ENCODE assay signal across 1 cellular context in genomic region chr4:138562544-138562961, GRCh38.
TF ChIP-seq lines count a peak whose summit lies in the region.

No MANE protein-coding gene starts in this region.

TF ChIP-seq in GM12878, 131 proteins besides CTCF, POLR2A, EP300 and RAD21 (continued from another document):
- no peak for TF ChIP-seq ELK1 (IDR thresholded peaks at IDR 0.05; ENCODE audit: low read depth, low read length)
- TF ChIP-seq GABPA (IDR thresholded peaks at IDR 0.05; ENCODE audit: low read depth) = no peak
- TF ChIP-seq MTA2 (IDR thresholded peaks at IDR 0.05; ENCODE audit: low read depth) = no peak
- no peak for TF ChIP-seq RB1 (IDR thresholded peaks at IDR 0.05; ENCODE audit: borderline replicate concordance)
- TF ChIP-seq CREB1 (IDR thresholded peaks at IDR 0.05; ENCODE audit: low read depth) = no peak
- TF ChIP-seq ASH2L (IDR thresholded peaks at IDR 0.05; ENCODE audit: borderline replicate concordance, low read depth) = no peak
- no peak for TF ChIP-seq NFYA (IDR thresholded peaks at IDR 0.05; ENCODE audit: borderline replicate concordance, low read depth, low read length)
- no peak for TF ChIP-seq SMARCA5 (IDR thresholded peaks at IDR 0.05)
- no peak for TF ChIP-seq NR2F1 (conservative IDR thresholded peaks at IDR 0.05)
- TF ChIP-seq RELA (IDR thresholded peaks at IDR 0.05; ENCODE audit: borderline replicate concordance, partially characterized antibody) = no peak
- TF ChIP-seq ZBTB4 (CRISPR knock-in tag; IDR thresholded peaks at IDR 0.05) = no peak
- TF ChIP-seq GATAD2B (conservative IDR thresholded peaks at IDR 0.05; ENCODE audit: low read depth) = no peak
- no peak for TF ChIP-seq CBFB (IDR thresholded peaks at IDR 0.05; ENCODE audit: low read depth)
- TF ChIP-seq ZSCAN29 (IDR thresholded peaks at IDR 0.05) = no peak
- no peak for TF ChIP-seq E2F4 (IDR thresholded peaks at IDR 0.05; ENCODE audit: low read depth, low read length)
- no peak for TF ChIP-seq CHD2 (IDR thresholded peaks at IDR 0.05; ENCODE audit: borderline replicate concordance, low read depth, low read length)
- no peak for TF ChIP-seq HCFC1 (IDR thresholded peaks at IDR 0.05; ENCODE audit: low read length)
- no peak for TF ChIP-seq STAT1 (conservative IDR thresholded peaks at IDR 0.05)
- no peak for TF ChIP-seq CUX1 (IDR thresholded peaks at IDR 0.05; ENCODE audit: insufficient replicate concordance, low read depth, low read length)
- no peak for TF ChIP-seq MTA3 (IDR thresholded peaks at IDR 0.05; ENCODE audit: borderline replicate concordance, low read length)
- peak; percentile 44 for TF ChIP-seq MEF2B (IDR thresholded peaks at IDR 0.05; ENCODE audit: partially characterized antibody, poor library complexity, severe bottlenecking)
- no peak for TF ChIP-seq SKIL (IDR thresholded peaks at IDR 0.05; ENCODE audit: low read depth, poor library complexity, severe bottlenecking)
- TF ChIP-seq SREBF2 (IDR thresholded peaks at IDR 0.05; ENCODE audit: low read length) = no peak
- no peak for TF ChIP-seq TCF3 (IDR thresholded peaks at IDR 0.05; ENCODE audit: borderline replicate concordance, insufficient read depth, low read depth, low read length)
- TF ChIP-seq ATF2 (IDR thresholded peaks at IDR 0.05; ENCODE audit: low read length) = peak; percentile 71
- TF ChIP-seq IKZF2 (IDR thresholded peaks at IDR 0.05) = peak in 1 of 2 experiments; percentile 24; a peak in 1 of 4 replicates
- TF ChIP-seq E2F8 (IDR thresholded peaks at IDR 0.05; ENCODE audit: low read depth, partially characterized antibody) = no peak
- no peak for TF ChIP-seq MLLT1 (IDR thresholded peaks at IDR 0.05)
- no peak for TF ChIP-seq SMAD1 (IDR thresholded peaks at IDR 0.05; ENCODE audit: low read depth, partially characterized antibody)
- TF ChIP-seq CHD1 (IDR thresholded peaks at IDR 0.05; ENCODE audit: low read depth, low read length) = no peak
- TF ChIP-seq PML (IDR thresholded peaks at IDR 0.05; ENCODE audit: low read length) = no peak
- TF ChIP-seq RFX5 (IDR thresholded peaks at IDR 0.05; ENCODE audit: low read depth, low read length) = no peak
- no peak for TF ChIP-seq BCL3 (IDR thresholded peaks at IDR 0.05; ENCODE audit: borderline replicate concordance, insufficient read depth, low read depth, low read length, poor library complexity, severe bottlenecking)
- TF ChIP-seq SUZ12 (IDR thresholded peaks at IDR 0.05; ENCODE audit: unreplicated experiment) = no peak
- no peak for TF ChIP-seq HDAC6 (IDR thresholded peaks at IDR 0.05; ENCODE audit: unreplicated experiment)
- TF ChIP-seq SMC3 (IDR thresholded peaks at IDR 0.05; ENCODE audit: borderline replicate concordance, low read length) = no peak
- no peak for TF ChIP-seq USF1 (IDR thresholded peaks at IDR 0.05; ENCODE audit: borderline replicate concordance, extremely low read length, insufficient read depth, low read depth, low read length)
- no peak for TF ChIP-seq NBN (IDR thresholded peaks at IDR 0.05)
- TF ChIP-seq POU2F2 (IDR thresholded peaks at IDR 0.05; ENCODE audit: borderline replicate concordance, low read depth, low read length) = peak; percentile 40; the same call in 1 of the 3 replicates
- TF ChIP-seq MAX (IDR thresholded peaks at IDR 0.05; ENCODE audit: low read depth, low read length) = no peak
